8 cellular contexts compared by ENCODE assay signal in the genomic region with DNA sequence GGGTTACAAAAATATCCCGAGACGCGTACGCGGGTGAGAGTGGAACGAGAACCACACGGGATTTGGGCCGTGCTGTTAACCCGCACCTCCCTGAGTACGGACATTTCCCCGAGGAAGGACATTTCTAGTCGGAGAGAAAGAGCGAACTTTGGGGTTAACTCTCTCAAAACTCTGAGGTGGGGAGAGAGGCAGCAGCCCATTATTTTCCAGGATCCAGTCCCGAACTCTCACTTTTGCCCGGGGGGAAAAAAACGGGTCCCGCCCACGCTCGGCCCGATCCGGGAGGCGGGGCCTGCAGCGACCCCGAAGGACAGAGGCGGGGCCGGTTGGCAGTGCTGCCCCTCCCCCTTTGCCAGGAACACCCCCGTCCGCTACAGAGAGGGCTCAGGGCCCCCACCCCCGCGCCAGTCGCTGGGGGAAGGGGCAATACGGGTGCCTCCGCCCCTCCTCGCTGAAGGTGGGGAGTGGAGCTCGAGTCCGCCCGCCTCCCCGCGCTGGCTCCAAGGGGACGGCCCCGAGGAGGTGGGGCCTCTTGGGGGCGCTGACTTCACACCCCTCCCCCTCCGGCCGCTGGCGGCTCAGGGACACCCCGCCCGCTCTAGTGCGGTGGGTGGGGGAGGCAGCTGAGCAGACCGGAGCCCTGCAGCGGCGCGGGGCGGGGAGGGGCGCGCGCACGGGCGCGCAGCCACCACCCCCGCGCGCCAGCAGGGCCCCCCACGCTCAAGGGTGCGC. TPM values are rescaled to one million over a fixed set of nuclear protein-coding genes. Genes with fewer than 3 reads are reported as not detected.
DNase-seq lines count a peak whose midpoint lies in the region; ATAC-seq and TF ChIP-seq lines count a peak whose summit lies in the region.

No MANE protein-coding gene starts in this region.

- H3K4me3 ChIP-seq in BE2C (ENCODE audit: low read depth, low read length): peak overlapping the region; percentile 93

- peaks cover 5% of the 10 kb centered on the region; the same call in 1 of the 2 replicates for H3K36me3 ChIP-seq in BE2C

- TF ChIP-seq CTCF in BE2C (IDR thresholded peaks at IDR 0.05; ENCODE audit: low read depth, low read length) (no peak), chondrocyte (IDR thresholded peaks at IDR 0.05) (peak; percentile 32)

- H3K27me3 Mint-ChIP-seq in chondrocyte (ENCODE audit: low read depth): no peaks in the 10 kb centered on the region

- H3K9me3 Mint-ChIP-seq in chondrocyte (ENCODE audit: low read depth): no peaks in the 10 kb centered on the region

- no peaks in the 10 kb centered on the region for H3K9me3 ChIP-seq in BE2C

- ATAC-seq in HG03442 (IDR thresholded peaks at IDR 0.05; ENCODE audit: unreplicated experiment): peak; percentile 75

- peak; percentile 98 for DNase-seq in BE2C
- DNase-seq in GM19240 (ENCODE audit: insufficient read length, low spot score): peak; percentile 77
- DNase-seq in NCI-H510A treated with DMSO at 0.1 percent for 48 hours (lab: John Stamatoyannopoulos, UW): peak; percentile 81
- DNase-seq in activated CD4-positive, alpha-beta T cell treated with anti-CD3 and anti-CD28 coated beads for 24 hours (ENCODE audit: low read depth in 2 of 2): peak; percentile 91 to 94
- DNase-seq in chondrocyte (ENCODE audit: low spot score): peak; percentile 98
- peak; percentile 89 for DNase-seq in kidney glomerular epithelial cell (lab: John Stamatoyannopoulos, UW)
- peak; percentile 98 for DNase-seq in stimulated activated CD4-positive, alpha-beta T cell treated with anti-CD3 and anti-CD28 coated beads, Interleukin-15, amount 100 ng/mL, for 24 hours

- H3K4me3 Mint-ChIP-seq in chondrocyte (ENCODE audit: unreplicated experiment): peak overlapping the region; percentile 90

- H3K4me1 ChIP-seq in BE2C: peaks cover 6% of the 10 kb centered on the region

- H3K27me3 ChIP-seq in BE2C: no peaks in the 10 kb centered on the region

- H3K36me3 Mint-ChIP-seq in chondrocyte (ENCODE audit: low read depth): no peaks in the 10 kb centered on the region

- H3K4me1 Mint-ChIP-seq in chondrocyte (ENCODE audit: low read depth): peaks cover 36% of the 10 kb centered on the region

- H3K27ac Mint-ChIP-seq in chondrocyte (ENCODE audit: unreplicated experiment): peak overlapping the region; percentile 97

RNA-seq across cellular contexts. Expression of a gene that starts 0.7 kb away (rescaled TPM):
- polyA plus RNA-seq in BE2C (2012; ENCODE audit: insufficient read depth, insufficient read length, low read depth): 99.7 TPM
- 189 to 223 TPM (median 203 TPM) in 3 replicates for total RNA-seq in chondrocyte

RNA-seq across cellular contexts. Expression of a gene that starts 26.0 kb away (rescaled TPM):
- 11.6 TPM for polyA plus RNA-seq in BE2C (2012; ENCODE audit: insufficient read depth, insufficient read length, low read depth)
- total RNA-seq in chondrocyte: 17.6 to 27.4 TPM (median 25.5 TPM) in 3 replicates

Comparison
In these comparisons a context has a peak if more than half of its experiments do, and no peak if none do; other contexts are left out.
1. Peak in every context shown above with its lines: DNase-seq, ATAC-seq and H3K4me3 ChIP-seq.